ENCODE assay signal across 9 cellular contexts in genomic region chr6:158207452-158207788, GRCh38. TPM values are rescaled to one million over a fixed set of nuclear protein-coding genes. Genes with fewer than 3 reads are reported as not detected.
A peak's percentile ranks its signal among the peaks of the same experiment; 100 is the strongest.
DNase-seq lines count a peak whose midpoint lies in the region; ATAC-seq, FAIRE-seq and TF ChIP-seq lines count a peak whose summit lies in the region.
"Had no signal": no experiment of that assay in that cellular context is flagged by ENCODE, and none has a peak within 500 bp of the region (broad histone marks: within the 10 kb centered on the region; RNA-seq: fewer than 3 reads in every experiment).

No MANE protein-coding gene starts in this region.

- H3K4me1 Mint-ChIP-seq in chondrocyte (ENCODE audit: low read depth) = peaks cover 22% of the 10 kb centered on the region

- no peak overlapping the region for H3K4me3 Mint-ChIP-seq in chondrocyte (ENCODE audit: unreplicated experiment)
- H3K4me3 Mint-ChIP-seq: memory B cell had no signal

- in situ Hi-C loops in G401 (cut with HindIII; ENCODE audit: low sequenced_read_pairs) = no loop called here

- no peaks in the 10 kb centered on the region for H3K36me3 Mint-ChIP-seq in chondrocyte (ENCODE audit: low read depth)
- H3K36me3 Mint-ChIP-seq: memory B cell had no signal

- H3K27me3 Mint-ChIP-seq in chondrocyte (ENCODE audit: low read depth) = no peaks in the 10 kb centered on the region

- peak overlapping the region; percentile 67 for H3K27ac Mint-ChIP-seq in chondrocyte (ENCODE audit: unreplicated experiment)
- H3K27ac Mint-ChIP-seq: memory B cell had no signal

- DNase-seq in GM12864 (ENCODE audit: low read depth) = peak; percentile 53
- DNase-seq in chondrocyte (ENCODE audit: low spot score) = no peak
- no peak for DNase-seq in G401 (ENCODE audit: low spot score)
- no peak for DNase-seq in D721Med (ENCODE audit: insufficient read length, low spot score)
- no peak for DNase-seq in nucleus accumbens (lab: John Stamatoyannopoulos, UW)
- DNase-seq in central memory CD4-positive, alpha-beta T cell = no peak

- TF ChIP-seq CTCF in GM12864 (IDR thresholded peaks at IDR 0.05; ENCODE audit: low read depth, low read length, missing control alignments) = no peak
- TF ChIP-seq CTCF in chondrocyte (IDR thresholded peaks at IDR 0.05) = no peak
- no peak for TF ChIP-seq CTCF in D721Med (IDR thresholded peaks at IDR 0.05; ENCODE audit: insufficient read depth, missing control alignments)

- no peaks in the 10 kb centered on the region for H3K9me3 Mint-ChIP-seq in chondrocyte (ENCODE audit: low read depth)
- H3K9me3 Mint-ChIP-seq: memory B cell had no signal

- no peak for FAIRE-seq in D721Med (lab: Jason Lieb, UNC)

- no peak overlapping the region for H3K4me3 ChIP-seq in GM12864 (ENCODE audit: low read depth, low read length)

- ATAC-seq in GM21390 (IDR thresholded peaks at IDR 0.05; ENCODE audit: unreplicated experiment) = peak; percentile 93
- peak; percentile 87 for ATAC-seq in HG03521 (IDR thresholded peaks at IDR 0.05; ENCODE audit: unreplicated experiment)

RNA-seq across cellular contexts. Expression of gene GTF2H5, which starts 39.3 kb away (rescaled TPM):
- total RNA-seq in chondrocyte = 31.6 to 35.2 TPM (median 31.9 TPM) in 3 replicates
- total RNA-seq in G401 (2014; rRNA removed; shearing (Covaris generic)) = 5.7 and 6.2 TPM in 2 replicates

RNA-seq across cellular contexts. Expression of gene SERAC1, which starts 39.4 kb away (rescaled TPM):
- 15.3 to 17.1 TPM (median 15.4 TPM) in 3 replicates for total RNA-seq in chondrocyte
- total RNA-seq in G401 (2014; rRNA removed; shearing (Covaris generic)) = 10.6 and 16.8 TPM in 2 replicates
